ENCODE assay signal across 26 cellular contexts in genomic region chr9:83992901-83993300, GRCh38.
"Had no signal": no experiment of that assay in that cellular context is flagged by ENCODE, and none has a peak within 500 bp of the region (broad histone marks: within the 10 kb centered on the region; RNA-seq: fewer than 3 reads in every experiment).

No MANE protein-coding gene starts in this region.

- H3K27me3 ChIP-seq: SJCRH30 had no signal

- ATAC-seq: Panc1, Right ventricle myocardium inferior, SK-N-SH treated with all-trans-retinoic acid at 6 μM for 48 hours had no signal

- H3K9me3 ChIP-seq: SJCRH30 had no signal

- H3K4me3 ChIP-seq: PC-9, SJCRH30, SK-N-MC had no signal

- H3K27ac ChIP-seq: PC-9, RWPE1, SJCRH30, SK-N-MC had no signal

- H3K4me2 ChIP-seq: PC-9 had no signal

- DNase-seq: Kasumi-1, MM.1S, MV-4-11, NCI-H1092, NCI-H1105, NCI-H1417 treated with DMSO at 0.1 percent for 48 hours, NCI-H1436 treated with DMSO at 0.1 percent for 48 hours, NCI-H1694 treated with DMSO at 0.1 percent for 48 hours, NCI-H187 treated with DMSO at 0.1 percent for 48 hours, NCI-H2171 treated with DMSO at 0.1 percent for 48 hours, NCI-H2227 treated with DMSO at 0.1 percent for 48 hours, NCI-H345, NCI-H446, NCI-H510A treated with DMSO at 0.1 percent for 48 hours, NCI-H524 treated with DMSO at 0.1 percent for 48 hours, NCI-H526 treated with DMSO at 0.1 percent for 48 hours, SHP77, SIG-M5, SJCRH30 had no signal

- H2AFZ ChIP-seq: PC-9 had no signal

- FAIRE-seq: RCC 7860 had no signal
